ENCODE assay signal across 23 cellular contexts in the genomic region with DNA sequence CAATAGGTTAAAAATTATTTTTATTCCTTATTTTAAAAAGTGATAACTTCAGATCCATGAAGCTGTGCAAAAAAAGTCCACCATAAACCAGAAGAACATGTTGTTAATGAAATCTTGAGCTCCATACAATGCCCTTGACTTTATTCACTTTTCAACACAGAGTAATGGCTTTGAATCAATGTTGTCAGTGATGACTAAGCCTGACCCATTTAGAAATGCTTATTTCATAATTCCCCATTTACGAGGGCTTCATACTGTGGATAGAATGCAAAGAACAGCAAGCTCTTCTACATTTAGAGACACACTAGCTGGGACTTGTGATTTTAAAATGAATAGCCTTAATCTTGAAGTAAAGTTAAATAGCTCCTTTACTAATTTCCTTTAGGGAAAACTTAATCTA.
DNase-seq lines count a peak whose midpoint lies in the region; ATAC-seq lines count a peak whose summit lies in the region.
"Had no signal": no experiment of that assay in that cellular context is flagged by ENCODE, and none has a peak within 500 bp of the region (broad histone marks: within the 10 kb centered on the region; RNA-seq: fewer than 3 reads in every experiment).

No MANE protein-coding gene starts in this region.

- DNase-seq in NOMO-1 treated with DMSO at 0.1 percent for 48 hours (lab: John Stamatoyannopoulos, UW; ENCODE audit: unreplicated experiment) (peak; percentile 35), NOMO-1 treated with dmso at 0.1 percent for 144 hours (lab: John Stamatoyannopoulos, UW; ENCODE audit: unreplicated experiment) (no peak), NCI-H226 (peak; percentile 22), fibroblast of peridontal ligament (ENCODE audit: extremely low read depth) (peak; percentile 46), cerebellar nuclear complex (lab: John Stamatoyannopoulos, UW) (no peak), caudate nucleus (lab: John Stamatoyannopoulos, UW) (no peak), NCI-H748 treated with DMSO at 0.1 percent for 48 hours (lab: John Stamatoyannopoulos, UW) (no peak)
- DNase-seq: 8988T; activated CD4-positive, alpha-beta T cell treated with anti-CD3 and anti-CD28 coated beads for 1 hour; activated naive CD8-positive, alpha-beta T cell treated with anti-CD3 and anti-CD28 coated beads, Interleukin-2, amount 10 ng/mL, durations not matched to agents 7 days and 5 days; DMS 273 treated with DMSO at 0.1 percent for 48 hours; effector CD4-positive, alpha-beta T cell; esophagus squamous epithelium; kidney glomerular epithelial cell; NCI-H1105; NCI-H2081 treated with DMSO at 0.1 percent for 48 hours; NCI-H526 treated with DMSO at 0.1 percent for 48 hours; T-helper 9 cell; testis had no signal

- ATAC-seq in GM21526 (IDR thresholded peaks at IDR 0.05; ENCODE audit: low FRiP score, unreplicated experiment), result no peak
- ATAC-seq: natural killer cell treated with Interleukin-12 subunit alpha and Interleukin-12 subunit beta and Interleukin-15 and Interleukin-18, amount 100 ng/mL, for 72 hours had no signal

- no peak overlapping the region for H3K27ac ChIP-seq in caudate nucleus (ENCODE audit: low read depth, low read length)
- H3K27ac ChIP-seq: esophagus squamous epithelium, hepatocyte, SK-N-MC, testis had no signal

Comparison
In these comparisons a context has a peak if more than half of its experiments do, and no peak if none do; other contexts are left out.
1. DNase-seq: peak in NOMO-1 treated with DMSO at 0.1 percent for 48 hours (single experiment), NCI-H226 (single experiment) and fibroblast of peridontal ligament (single experiment); none in NOMO-1 treated with dmso at 0.1 percent for 144 hours (single experiment), cerebellar nuclear complex (0 of 2), caudate nucleus (0 of 61) and NCI-H748 treated with DMSO at 0.1 percent for 48 hours (single experiment).